In genomic region chr10:79377557-79378382, GRCh38 we compare ENCODE assay signal across 16 cellular contexts.
"Had no signal": no experiment of that assay in that cellular context is flagged by ENCODE, and none has a peak within 500 bp of the region (broad histone marks: within the 10 kb centered on the region; RNA-seq: fewer than 3 reads in every experiment).

No MANE protein-coding gene starts in this region.

- H3K27ac Mint-ChIP-seq: activated CD4-positive, alpha-beta T cell treated with anti-CD3 and anti-CD28 coated beads, Interleukin-2, amount 10 ng/mL, durations not matched to agents 7 days and 5 days; naive thymus-derived CD4-positive, alpha-beta T cell; stimulated activated naive B cell treated with anti-CD40 and anti-IgM and Interleukin-4, amounts not matched to agents 10 μg/mL and 1 μg/mL and 100 μg/mL, for 72 hours had no signal

- H3K36me3 Mint-ChIP-seq: naive thymus-derived CD4-positive, alpha-beta T cell; stimulated activated naive B cell treated with anti-CD40 and anti-IgM and Interleukin-4, amounts not matched to agents 10 μg/mL and 1 μg/mL and 100 μg/mL, for 72 hours had no signal

- H3K36me3 ChIP-seq: right lobe of liver, upper lobe of left lung had no signal

- H3K27me3 ChIP-seq: right lobe of liver, upper lobe of left lung had no signal

- H3K27ac ChIP-seq: psoas muscle, right lobe of liver, SK-N-MC, upper lobe of left lung had no signal

- H3K4me3 ChIP-seq: lung, psoas muscle, right lobe of liver, SK-N-MC, upper lobe of left lung had no signal

- H3K9me3 Mint-ChIP-seq: activated CD4-positive, alpha-beta T cell treated with anti-CD3 and anti-CD28 coated beads, Interleukin-2, amount 10 ng/mL, durations not matched to agents 7 days and 5 days; activated T-cell treated with anti-CD3 and anti-CD28 coated beads, Interleukin-2, amount 50 U/mL, for 4 hours; naive thymus-derived CD4-positive, alpha-beta T cell; stimulated activated naive B cell treated with anti-CD40 and anti-IgM and Interleukin-4, amounts not matched to agents 10 μg/mL and 1 μg/mL and 100 μg/mL, for 72 hours had no signal

- H3K4me3 Mint-ChIP-seq: activated CD4-positive, alpha-beta T cell treated with anti-CD3 and anti-CD28 coated beads, Interleukin-2, amount 10 ng/mL, durations not matched to agents 7 days and 5 days; activated T-cell treated with anti-CD3 and anti-CD28 coated beads, Interleukin-2, amount 50 U/mL, for 4 hours; naive thymus-derived CD4-positive, alpha-beta T cell; stimulated activated naive B cell treated with anti-CD40 and anti-IgM and Interleukin-4, amounts not matched to agents 10 μg/mL and 1 μg/mL and 100 μg/mL, for 72 hours had no signal

- DNase-seq: activated CD4-positive, alpha-beta T cell treated with anti-CD3 and anti-CD28 coated beads, Interleukin-2, amount 10 ng/mL, durations not matched to agents 7 days and 5 days; activated gamma-delta T cell treated with Interleukin-2 at 50 U/mL for 16 hours; activated T-cell treated with anti-CD3 and anti-CD28 coated beads, Interleukin-2, amount 50 U/mL, for 4 hours; cortex of kidney; erythroblast; hypothalamus; kidney glomerular epithelial cell; naive thymus-derived CD4-positive, alpha-beta T cell; occipital lobe; stimulated activated naive B cell treated with anti-CD40 and anti-IgM and Interleukin-4, amounts not matched to agents 10 μg/mL and 1 μg/mL and 100 μg/mL, for 72 hours; T-helper 1 cell; upper lobe of left lung had no signal

- H3K9me3 ChIP-seq: psoas muscle, right lobe of liver, upper lobe of left lung had no signal

- ATAC-seq: activated T-cell treated with anti-CD3 and anti-CD28 coated beads, Interleukin-2, amount 50 U/mL, for 4 hours; naive thymus-derived CD4-positive, alpha-beta T cell; psoas muscle; right lobe of liver; stimulated activated naive B cell treated with anti-CD40 and anti-IgM and Interleukin-4, amounts not matched to agents 10 μg/mL and 1 μg/mL and 100 μg/mL, for 72 hours had no signal

- H3K27me3 Mint-ChIP-seq: activated CD4-positive, alpha-beta T cell treated with anti-CD3 and anti-CD28 coated beads, Interleukin-2, amount 10 ng/mL, durations not matched to agents 7 days and 5 days; stimulated activated naive B cell treated with anti-CD40 and anti-IgM and Interleukin-4, amounts not matched to agents 10 μg/mL and 1 μg/mL and 100 μg/mL, for 72 hours had no signal
